ENCODE assay signal across 27 cellular contexts in the genomic region with DNA sequence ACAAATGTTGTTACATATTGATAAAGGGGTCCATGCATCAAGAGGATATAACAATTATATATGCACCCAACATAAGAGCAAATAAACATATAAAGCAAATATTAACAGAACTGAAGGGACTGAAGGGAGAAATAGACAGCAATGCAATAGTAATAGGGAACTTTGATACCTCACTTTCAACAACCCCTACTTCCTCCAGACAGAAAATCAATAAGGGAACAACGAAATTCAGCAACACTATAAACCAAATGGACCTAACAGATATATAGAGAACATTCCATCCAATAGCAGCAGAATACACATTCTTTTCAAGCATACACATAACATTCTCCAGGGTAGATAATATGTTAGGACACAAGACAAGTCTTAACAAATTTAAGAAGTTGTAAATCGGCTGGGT.
DNase-seq lines count a peak whose midpoint lies in the region; ATAC-seq, FAIRE-seq and TF ChIP-seq lines count a peak whose summit lies in the region.
"Had no signal": no experiment of that assay in that cellular context is flagged by ENCODE, and none has a peak within 500 bp of the region (broad histone marks: within the 10 kb centered on the region; RNA-seq: fewer than 3 reads in every experiment).

No MANE protein-coding gene starts in this region.

- no peaks in the 10 kb centered on the region for H4K20me1 ChIP-seq in astrocyte (ENCODE audit: insufficient read depth, low read length)
- H4K20me1 ChIP-seq: BLaER1 had no signal

- WGBS in liver: 64% methylated on average over 2 of the region's 2 CpGs

- H3K27ac ChIP-seq in astrocyte (ENCODE audit: low read depth, low read length) (no peak overlapping the region), liver (ENCODE audit: low read depth in 1 of 2, low read length in 2 of 2) (no peak overlapping the region)
- H3K27ac ChIP-seq: BLaER1 had no signal

- no peaks in the 10 kb centered on the region for H3K4me1 Mint-ChIP-seq in astrocyte (ENCODE audit: low read depth, unreplicated experiment)
- H3K4me1 Mint-ChIP-seq: CD14-positive monocyte; CD4-positive, alpha-beta memory T cell; CD4-positive, CD25-positive, alpha-beta regulatory T cell; CD8-positive, alpha-beta memory T cell had no signal

- TF ChIP-seq CTCF in astrocyte (IDR thresholded peaks at IDR 0.05; ENCODE audit: insufficient read depth, low read depth, low read length) (no peak), liver (IDR thresholded peaks at IDR 0.05; ENCODE audit: low read depth, low read length, missing input control) (no peak)

- ATAC-seq in left lobe of liver: peak; percentile 68

- H3K4me3 Mint-ChIP-seq in astrocyte (ENCODE audit: unreplicated experiment): no peak overlapping the region
- H3K4me3 Mint-ChIP-seq: CD14-positive monocyte; CD4-positive, alpha-beta memory T cell; CD4-positive, CD25-positive, alpha-beta regulatory T cell; CD8-positive, alpha-beta memory T cell had no signal

- H3K36me3 Mint-ChIP-seq in astrocyte (ENCODE audit: low read depth, unreplicated experiment): no peaks in the 10 kb centered on the region
- H3K36me3 Mint-ChIP-seq: CD14-positive monocyte; CD4-positive, CD25-positive, alpha-beta regulatory T cell; CD8-positive, alpha-beta memory T cell had no signal

- H3K9me3 ChIP-seq in astrocyte (ENCODE audit: insufficient read depth, low read depth, low read length) (no peaks in the 10 kb centered on the region), liver (ENCODE audit: control insufficient read depth in 4 of 4, low read length in 3 of 4) (no peaks in the 10 kb centered on the region)
- H3K9me3 ChIP-seq: BE2C had no signal

- no peaks in the 10 kb centered on the region for H3K79me2 ChIP-seq in astrocyte (ENCODE audit: insufficient read depth, low read length)

- intact Hi-C loops in cardiac septum (cut with DNase I): no loop called here

- H3K9me3 Mint-ChIP-seq in astrocyte (ENCODE audit: unreplicated experiment): peaks cover 6% of the 10 kb centered on the region

- peak in 1 of 2 donors; percentile 22 for TF ChIP-seq RAD21 in liver (IDR thresholded peaks at IDR 0.05)

- H3K9ac ChIP-seq in astrocyte (ENCODE audit: low read length) (no peak overlapping the region), liver (ENCODE audit: low read depth in 1 of 2, low read length in 2 of 2) (no peak overlapping the region)
- H3K9ac ChIP-seq: BLaER1 had no signal

- H2AFZ ChIP-seq in astrocyte (ENCODE audit: low read depth, low read length): no peak overlapping the region

- no peaks in the 10 kb centered on the region for H3K27me3 Mint-ChIP-seq in astrocyte (ENCODE audit: low read depth, unreplicated experiment)
- H3K27me3 Mint-ChIP-seq: CD4-positive, alpha-beta memory T cell; CD4-positive, CD25-positive, alpha-beta regulatory T cell; CD8-positive, alpha-beta memory T cell had no signal

- peak; percentile 13 for FAIRE-seq in astrocyte (lab: Jason Lieb, UNC)
- FAIRE-seq in urothelium cell line (lab: Jason Lieb, UNC): peak; percentile 50
- FAIRE-seq: A204.1, GM12891 had no signal

- H3K27me3 ChIP-seq in astrocyte (ENCODE audit: insufficient read depth, low read length): no peaks in the 10 kb centered on the region
- H3K27me3 ChIP-seq in liver (ENCODE audit: control insufficient read depth in 4 of 4, insufficient read depth in 4 of 4, low read length in 3 of 4): no peaks in the 10 kb centered on the region
- H3K27me3 ChIP-seq: BE2C, BLaER1 had no signal

- H3K36me3 ChIP-seq in astrocyte (ENCODE audit: insufficient read depth, low read length) (no peaks in the 10 kb centered on the region), liver (ENCODE audit: control insufficient read depth in 4 of 4, insufficient read depth in 3 of 4, low read depth in 1 of 4, low read length in 3 of 4) (no peaks in the 10 kb centered on the region)
- H3K36me3 ChIP-seq: BE2C, BLaER1 had no signal

- H3K4me3 ChIP-seq in astrocyte (ENCODE audit: insufficient read depth, low read depth, low read length): no peak overlapping the region
- H3K4me3 ChIP-seq in liver (ENCODE audit: low read depth in 1 of 3, low read length in 3 of 3): no peak overlapping the region
- H3K4me3 ChIP-seq: BLaER1 had no signal

- DNase-seq in astrocyte (ENCODE audit: low read depth) (no peak), left lobe of liver (ENCODE audit: low spot score) (no peak), urothelium cell line (ENCODE audit: low spot score) (no peak), cardiac septum (ENCODE audit: low spot score) (no peak), NCI-H1436 (lab: John Stamatoyannopoulos, UW) (no peak), OCI-M1 (lab: John Stamatoyannopoulos, UW) (no peak), NCI-H2081 treated with DMSO at 0.1 percent for 48 hours (lab: John Stamatoyannopoulos, UW) (no peak)
- DNase-seq: 8988T; ACHN; BE2C; C1 segment of cervical spinal cord; CD4-positive, alpha-beta memory T cell; CD4-positive, CD25-positive, alpha-beta regulatory T cell; CD8-positive, alpha-beta memory T cell; COR-L47; DMS 273 treated with DMSO at 0.1 percent for 48 hours; DMS153; DMS53; DMS79; DND-41; EL; GDM1 had no signal

- H3K4me1 ChIP-seq in astrocyte (ENCODE audit: insufficient read depth, low read length) (no peaks in the 10 kb centered on the region), liver (ENCODE audit: control insufficient read depth in 4 of 4, insufficient read depth in 4 of 4, low read length in 3 of 4) (peaks cover 0 to 4% (median 2%) of the 10 kb centered on the region in 4 donors)
- H3K4me1 ChIP-seq: BE2C, BLaER1 had no signal

- H3K27ac Mint-ChIP-seq in astrocyte (ENCODE audit: unreplicated experiment): no peak overlapping the region
- H3K27ac Mint-ChIP-seq: CD14-positive monocyte; CD4-positive, alpha-beta memory T cell; CD8-positive, alpha-beta memory T cell had no signal

- H3K4me2 ChIP-seq in astrocyte (ENCODE audit: low read length): no peak overlapping the region
- H3K4me2 ChIP-seq: BLaER1 had no signal

TF ChIP-seq in liver, 16 proteins besides CTCF, POLR2A, EP300 and RAD21:
- TF ChIP-seq SP1 (IDR thresholded peaks at IDR 0.05) (peak; percentile 19), FOXA2 (IDR thresholded peaks at IDR 0.05) (no peak), JUND (IDR thresholded peaks at IDR 0.05) (no peak), RXRA (IDR thresholded peaks at IDR 0.05) (peak in 1 of 2 donors; percentile 32), FOXA1 (IDR thresholded peaks at IDR 0.05) (no peak), NR2F2 (IDR thresholded peaks at IDR 0.05) (no peak), TAF1 (conservative IDR thresholded peaks at IDR 0.05) (no peak), HNF4A (conservative IDR thresholded peaks at IDR 0.05) (peak; percentile 56 to 76), HNF4G (IDR thresholded peaks at IDR 0.05) (no peak), GABPA (IDR thresholded peaks at IDR 0.05 in 1 of 2, conservative IDR thresholded peaks at IDR 0.05 in 1 of 2) (no peak)
- TF ChIP-seq, protein P1, sequence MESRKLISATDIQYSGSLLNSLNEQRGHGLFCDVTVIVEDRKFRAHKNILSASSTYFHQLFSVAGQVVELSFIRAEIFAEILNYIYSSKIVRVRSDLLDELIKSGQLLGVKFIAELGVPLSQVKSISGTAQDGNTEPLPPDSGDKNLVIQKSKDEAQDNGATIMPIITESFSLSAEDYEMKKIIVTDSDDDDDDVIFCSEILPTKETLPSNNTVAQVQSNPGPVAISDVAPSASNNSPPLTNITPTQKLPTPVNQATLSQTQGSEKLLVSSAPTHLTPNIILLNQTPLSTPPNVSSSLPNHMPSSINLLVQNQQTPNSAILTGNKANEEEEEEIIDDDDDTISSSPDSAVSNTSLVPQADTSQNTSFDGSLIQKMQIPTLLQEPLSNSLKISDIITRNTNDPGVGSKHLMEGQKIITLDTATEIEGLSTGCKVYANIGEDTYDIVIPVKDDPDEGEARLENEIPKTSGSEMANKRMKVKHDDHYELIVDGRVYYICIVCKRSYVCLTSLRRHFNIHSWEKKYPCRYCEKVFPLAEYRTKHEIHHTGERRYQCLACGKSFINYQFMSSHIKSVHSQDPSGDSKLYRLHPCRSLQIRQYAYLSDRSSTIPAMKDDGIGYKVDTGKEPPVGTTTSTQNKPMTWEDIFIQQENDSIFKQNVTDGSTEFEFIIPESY (IDR thresholded peaks at IDR 0.05): no peak
- TF ChIP-seq, protein P2, sequence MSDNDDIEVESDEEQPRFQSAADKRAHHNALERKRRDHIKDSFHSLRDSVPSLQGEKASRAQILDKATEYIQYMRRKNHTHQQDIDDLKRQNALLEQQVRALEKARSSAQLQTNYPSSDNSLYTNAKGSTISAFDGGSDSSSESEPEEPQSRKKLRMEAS (IDR thresholded peaks at IDR 0.05): no peak
- TF ChIP-seq, protein P3, sequence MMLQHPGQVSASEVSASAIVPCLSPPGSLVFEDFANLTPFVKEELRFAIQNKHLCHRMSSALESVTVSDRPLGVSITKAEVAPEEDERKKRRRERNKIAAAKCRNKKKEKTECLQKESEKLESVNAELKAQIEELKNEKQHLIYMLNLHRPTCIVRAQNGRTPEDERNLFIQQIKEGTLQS (IDR thresholded peaks at IDR 0.05): no peak
